16 cellular contexts compared by ENCODE assay signal in the genomic region with DNA sequence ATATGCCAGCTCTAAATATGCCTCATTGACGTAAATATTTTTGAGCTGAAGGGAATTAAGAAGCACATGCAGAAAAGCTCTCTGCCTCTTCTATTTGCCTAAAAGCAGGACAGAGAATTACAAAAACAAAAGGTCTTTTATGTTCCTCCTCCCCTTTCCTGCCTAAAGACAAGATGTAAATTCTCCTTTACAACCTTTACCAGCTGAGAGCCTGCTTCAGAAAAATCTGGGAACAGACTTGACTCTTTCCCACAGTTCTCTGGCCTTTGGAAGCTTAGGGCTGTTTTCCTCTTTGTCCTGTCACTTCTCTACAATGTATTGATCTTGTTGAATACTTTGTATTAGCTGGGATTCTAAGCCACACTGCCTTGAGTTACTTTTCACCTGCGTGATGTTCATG.
"Had no signal": no experiment of that assay in that cellular context is flagged by ENCODE, and none has a peak within 500 bp of the region (broad histone marks: within the 10 kb centered on the region; RNA-seq: fewer than 3 reads in every experiment).

No MANE protein-coding gene starts in this region.

- H3K36me3 ChIP-seq: adrenal gland had no signal

- H3K4me1 ChIP-seq: adrenal gland had no signal

- DNase-seq: activated CD4-positive, alpha-beta T cell treated with anti-CD3 and anti-CD28 coated beads, Interleukin-2, amount 50 U/mL, for 1 hour; activated CD4-positive, CD25-positive, alpha-beta regulatory T cell treated with anti-CD3 and anti-CD28 coated beads, Interleukin-2, amount 50 U/mL, for 72 hours; activated CD8-positive, alpha-beta memory T cell treated with anti-CD3 and anti-CD28 coated beads for 24 hours; activated CD8-positive, alpha-beta memory T cell treated with anti-CD3 and anti-CD28 coated beads, Interleukin-2, amount 50 U/mL, for 48 hours; activated gamma-delta T cell; adrenal gland; cerebellar nuclear complex; cortex of kidney; hypothalamus; mesenchymal stem cell; naive thymus-derived CD4-positive, alpha-beta T cell; occipital lobe; posterior cingulate gyrus; retina; stimulated activated naive B cell treated with anti-CD40 and anti-IgM and Interleukin-4, amounts not matched to agents 10 μg/mL and 1 μg/mL and 100 μg/mL, for 72 hours had no signal

- ATAC-seq: activated naive CD4-positive, alpha-beta T cell treated with anti-CD3 and anti-CD28 coated beads, Interleukin-2, amount 50 U/mL, for 72 hours; naive thymus-derived CD4-positive, alpha-beta T cell; stimulated activated naive B cell treated with anti-CD40 and anti-IgM and Interleukin-4, amounts not matched to agents 10 μg/mL and 1 μg/mL and 100 μg/mL, for 72 hours had no signal

- H3K27ac ChIP-seq: adrenal gland had no signal

- H3K4me3 ChIP-seq: adrenal gland had no signal

- H3K9me3 ChIP-seq: adrenal gland had no signal
